39 cellular contexts compared by ENCODE assay signal in the genomic region with DNA sequence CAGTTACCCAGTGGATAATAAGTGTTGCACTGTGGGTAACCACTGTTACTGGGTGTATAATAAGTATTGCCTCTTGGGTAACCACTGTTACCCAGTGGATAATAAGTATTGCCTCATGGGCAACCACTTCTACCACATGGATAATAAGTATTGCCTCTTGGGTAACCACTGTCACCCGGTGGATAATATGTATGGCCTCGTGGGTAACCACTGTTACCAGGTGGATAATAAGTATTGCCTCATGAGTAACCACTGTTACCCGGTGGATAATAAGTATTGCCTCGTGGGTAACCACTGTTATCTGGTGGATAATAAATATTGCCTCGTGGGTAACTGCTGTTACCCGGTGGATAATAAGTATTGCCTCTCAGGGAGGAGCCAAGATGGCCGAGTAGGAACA. TPM values are rescaled to one million over a fixed set of nuclear protein-coding genes. Genes with fewer than 3 reads are reported as not detected.
"Had no signal": no experiment of that assay in that cellular context is flagged by ENCODE, and none has a peak within 500 bp of the region (broad histone marks: within the 10 kb centered on the region; RNA-seq: fewer than 3 reads in every experiment).

No MANE protein-coding gene starts in this region.

- H3K4me3 ChIP-seq: esophagus squamous epithelium had no signal

- ATAC-seq: activated CD4-positive, alpha-beta T cell treated with anti-CD3 and anti-CD28 coated beads for 36 hours; activated CD8-positive, alpha-beta memory T cell treated with anti-CD3 and anti-CD28 coated beads, Interleukin-2, amount 10 ng/mL, durations not matched to agents 7 days and 5 days; activated CD8-positive, alpha-beta T cell treated with anti-CD3 and anti-CD28 coated beads, Interleukin-2, amount 10 ng/mL, durations not matched to agents 7 days and 5 days; activated naive CD4-positive, alpha-beta T cell treated with anti-CD3 and anti-CD28 coated beads, Interleukin-2, amount 50 U/mL, for 72 hours; T-helper 17 cell had no signal

- DNase-seq: activated CD4-positive, alpha-beta memory T cell treated with anti-CD3 and anti-CD28 coated beads for 36 hours; activated CD4-positive, alpha-beta T cell treated with anti-CD3 and anti-CD28 coated beads for 36 hours; activated CD4-positive, alpha-beta T cell treated with anti-CD3 and anti-CD28 coated beads, Interleukin-2, amount 10 ng/mL, durations not matched to agents 24 days and 14 days; activated CD4-positive, CD25-positive, alpha-beta regulatory T cell; activated CD4-positive, CD25-positive, alpha-beta regulatory T cell treated with anti-CD3 and anti-CD28 coated beads, Interleukin-2, amount 50 U/mL, for 72 hours; activated CD8-positive, alpha-beta memory T cell treated with anti-CD3 and anti-CD28 coated beads, Interleukin-2, amount 10 ng/mL, durations not matched to agents 7 days and 5 days; activated CD8-positive, alpha-beta memory T cell treated with anti-CD3 and anti-CD28 coated beads, Interleukin-2, amount 50 U/mL, for 4 hours; activated CD8-positive, alpha-beta T cell treated with anti-CD3 and anti-CD28 coated beads, Interleukin-2, amount 10 ng/mL, durations not matched to agents 7 days and 5 days; activated effector memory CD4-positive, alpha-beta T cell treated with anti-CD3 and anti-CD28 coated beads, Interleukin-2, amount 50 U/mL, for 16 hours; activated naive CD4-positive, alpha-beta T cell treated with anti-CD3 and anti-CD28 coated beads, Interleukin-2, amount 10 ng/mL, durations not matched to agents 7 days and 5 days; activated naive CD8-positive, alpha-beta T cell treated with anti-CD3 and anti-CD28 coated beads, Interleukin-2, amount 10 ng/mL, durations not matched to agents 7 days and 5 days; activated T-cell treated with anti-CD3 and anti-CD28 coated beads, Interleukin-2, amount 50 U/mL, for 1 hour; activated T-cell treated with anti-CD3 and anti-CD28 coated beads, Interleukin-2, amount 50 U/mL, for 48 hours; amniotic stem cell; anterior cingulate cortex; brain microvascular endothelial cell; cortex of kidney; dermis blood vessel endothelial cell; effector CD4-positive, alpha-beta T cell; esophagus squamous epithelium; foreskin melanocyte; head of caudate nucleus; T-helper 1 cell; T-helper 17 cell; T1000 had no signal

- H3K4me1 ChIP-seq: esophagus squamous epithelium had no signal

- H3K36me3 ChIP-seq: brain microvascular endothelial cell, esophagus squamous epithelium had no signal

- FAIRE-seq: astrocyte, bronchial epithelial cell, endometrium, endothelial cell of umbilical vein had no signal

- H3K27ac ChIP-seq: brain microvascular endothelial cell, epithelial cell of prostate, esophagus squamous epithelium had no signal

- H3K27me3 ChIP-seq: brain microvascular endothelial cell, esophagus squamous epithelium had no signal

RNA-seq across cellular contexts. Expression of a gene that starts 29.7 kb away (rescaled TPM):
- total RNA-seq: activated CD4-positive, alpha-beta memory T cell treated with anti-CD3 and anti-CD28 coated beads for 36 hours; activated CD4-positive, alpha-beta T cell treated with anti-CD3 and anti-CD28 coated beads for 36 hours; activated CD4-positive, alpha-beta T cell treated with anti-CD3 and anti-CD28 coated beads, Interleukin-2, amount 10 ng/mL, durations not matched to agents 24 days and 14 days; activated CD8-positive, alpha-beta memory T cell treated with anti-CD3 and anti-CD28 coated beads for 36 hours; activated CD8-positive, alpha-beta memory T cell treated with anti-CD3 and anti-CD28 coated beads, Interleukin-2, amount 10 ng/mL, durations not matched to agents 7 days and 5 days; activated CD8-positive, alpha-beta T cell treated with anti-CD3 and anti-CD28 coated beads, Interleukin-2, amount 10 ng/mL, durations not matched to agents 7 days and 5 days; activated naive CD4-positive, alpha-beta T cell treated with anti-CD3 and anti-CD28 coated beads, Interleukin-2, amount 50 U/mL, for 72 hours; activated naive CD8-positive, alpha-beta T cell treated with anti-CD3 and anti-CD28 coated beads, Interleukin-2, amount 10 ng/mL, durations not matched to agents 7 days and 5 days; activated T-helper 1 cell treated with anti-CD3 and anti-CD28 coated beads, Interleukin-12 subunit alpha, Interleukin-12 subunit beta, Interleukin-2, Interleukin-4 antibody, amounts not matched to agents 30 ng/mL and 10 ng/mL and 1 ng/mL, durations not matched to agents 14 hours and 24 hours and 36 hours; activated T-helper 2 cell treated with anti-CD3 and anti-CD28 coated beads, Interferon-gamma antibody, Interleukin-2, Interleukin-4, amounts not matched to agents 10 μg/mL and 5 μg/mL and 100 μg/mL, durations not matched to agents 14 hours and 24 hours and 36 hours; astrocyte; bronchial epithelial cell; cardiac septum; cerebellum; dermis blood vessel endothelial cell; endothelial cell of umbilical vein; fibroblast of lung; fibroblast of villous mesenchyme; T-helper 17 cell had no signal
- polyA plus RNA-seq: endothelial cell of umbilical vein, fibroblast of lung had no signal

RNA-seq across cellular contexts. Expression of a gene that starts 53.0 kb away (rescaled TPM):
- total RNA-seq: activated CD4-positive, alpha-beta memory T cell treated with anti-CD3 and anti-CD28 coated beads for 36 hours; activated CD4-positive, alpha-beta T cell treated with anti-CD3 and anti-CD28 coated beads for 36 hours; activated CD4-positive, alpha-beta T cell treated with anti-CD3 and anti-CD28 coated beads, Interleukin-2, amount 10 ng/mL, durations not matched to agents 24 days and 14 days; activated CD8-positive, alpha-beta memory T cell treated with anti-CD3 and anti-CD28 coated beads for 36 hours; activated CD8-positive, alpha-beta memory T cell treated with anti-CD3 and anti-CD28 coated beads, Interleukin-2, amount 10 ng/mL, durations not matched to agents 7 days and 5 days; activated CD8-positive, alpha-beta T cell treated with anti-CD3 and anti-CD28 coated beads, Interleukin-2, amount 10 ng/mL, durations not matched to agents 7 days and 5 days; activated naive CD4-positive, alpha-beta T cell treated with anti-CD3 and anti-CD28 coated beads, Interleukin-2, amount 50 U/mL, for 72 hours; activated naive CD8-positive, alpha-beta T cell treated with anti-CD3 and anti-CD28 coated beads, Interleukin-2, amount 10 ng/mL, durations not matched to agents 7 days and 5 days; activated T-helper 1 cell treated with anti-CD3 and anti-CD28 coated beads, Interleukin-12 subunit alpha, Interleukin-12 subunit beta, Interleukin-2, Interleukin-4 antibody, amounts not matched to agents 30 ng/mL and 10 ng/mL and 1 ng/mL, durations not matched to agents 14 hours and 24 hours and 36 hours; activated T-helper 2 cell treated with anti-CD3 and anti-CD28 coated beads, Interferon-gamma antibody, Interleukin-2, Interleukin-4, amounts not matched to agents 10 μg/mL and 5 μg/mL and 100 μg/mL, durations not matched to agents 14 hours and 24 hours and 36 hours; bronchial epithelial cell; dermis blood vessel endothelial cell; endothelial cell of umbilical vein; fibroblast of lung; fibroblast of villous mesenchyme; T-helper 17 cell had no signal
- polyA plus RNA-seq: endothelial cell of umbilical vein, esophagus, fibroblast of lung had no signal
